10 cellular contexts compared by ENCODE assay signal in genomic region chr12:69007858-69008314, GRCh38.
DNase-seq lines count a peak whose midpoint lies in the region; ATAC-seq and TF ChIP-seq lines count a peak whose summit lies in the region.
"Had no signal": no experiment of that assay in that cellular context is flagged by ENCODE, and none has a peak within 500 bp of the region (broad histone marks: within the 10 kb centered on the region; RNA-seq: fewer than 3 reads in every experiment).

No MANE protein-coding gene starts in this region.

- ATAC-seq in HG02870 (IDR thresholded peaks at IDR 0.05; ENCODE audit: unreplicated experiment) (no peak), GM18511 (IDR thresholded peaks at IDR 0.05; ENCODE audit: unreplicated experiment) (no peak)

- no peak for TF ChIP-seq POLR2A in esophagus squamous epithelium (IDR thresholded peaks at IDR 0.05)
- no peak for TF ChIP-seq POLR2A in ovary (IDR thresholded peaks at IDR 0.05)

- no peaks in the 10 kb centered on the region for H3K36me3 ChIP-seq in HUES48 (ENCODE audit: control insufficient read depth, insufficient read depth, low read length)
- H3K36me3 ChIP-seq in esophagus squamous epithelium = no peaks in the 10 kb centered on the region
- no peaks in the 10 kb centered on the region for H3K36me3 ChIP-seq in ovary
- H3K36me3 ChIP-seq: heart right ventricle had no signal

- peak overlapping the region; percentile 91 for H3K27ac ChIP-seq in HUES48 (ENCODE audit: low read depth, low read length)
- H3K27ac ChIP-seq in esophagus squamous epithelium = peak overlapping the region; percentile 43 to 79 (median 70)
- peak overlapping the region in 1 of 2 donors; percentile 28 for H3K27ac ChIP-seq in ovary

- H3K4me3 ChIP-seq in HUES48 (ENCODE audit: low read depth, low read length) = peak overlapping the region; percentile 24
- peak overlapping the region in 2 of 4 donors; percentile 2 to 28 for H3K4me3 ChIP-seq in esophagus squamous epithelium
- H3K4me3 ChIP-seq in skeletal muscle cell (ENCODE audit: low read depth, low read length) = peak overlapping the region; percentile 39
- H3K4me3 ChIP-seq in ovary = no peak overlapping the region

- H3K27me3 ChIP-seq in HUES48 (ENCODE audit: control insufficient read depth, insufficient read depth, low read length) (no peaks in the 10 kb centered on the region), esophagus squamous epithelium (no peaks in the 10 kb centered on the region), ovary (no peaks in the 10 kb centered on the region)
- H3K27me3 ChIP-seq: heart right ventricle had no signal

- no peak overlapping the region for H3K9ac ChIP-seq in HUES48 (ENCODE audit: low read depth, low read length)

- DNase-seq in NCI-H748 (lab: John Stamatoyannopoulos, UW; ENCODE audit: unreplicated experiment) (peak; percentile 61), esophagus squamous epithelium (lab: John Stamatoyannopoulos, UW) (no peak), skeletal muscle cell (ENCODE audit: low read depth) (no peak), ovary (no peak)
- DNase-seq in activated CD8-positive, alpha-beta memory T cell treated with anti-CD3 and anti-CD28 coated beads, Interleukin-2, amount 50 U/mL, for 48 hours = no peak
- DNase-seq: aorta, heart right ventricle had no signal

- H3K9me3 ChIP-seq in HUES48 (ENCODE audit: control insufficient read depth, insufficient read depth, low read length) (no peaks in the 10 kb centered on the region), esophagus squamous epithelium (no peaks in the 10 kb centered on the region), ovary (no peaks in the 10 kb centered on the region)
- H3K9me3 ChIP-seq: heart right ventricle had no signal

- intact Hi-C loops in esophagus squamous epithelium (cut with DNase I) (no loop called here), ovary (cut with DNase I) (no loop called here)

- TF ChIP-seq EP300 in ovary (IDR thresholded peaks at IDR 0.05) = no peak

- TF ChIP-seq CTCF in esophagus squamous epithelium (IDR thresholded peaks at IDR 0.05) (no peak), ovary (IDR thresholded peaks at IDR 0.05) (no peak)

- WGBS in esophagus squamous epithelium, 2 donors = 34 to 39% methylated on average over 3 of the region's 3 CpGs
- 27 to 44% (median 32%) methylated on average over 3 of the region's 3 CpGs for WGBS in ovary, 3 donors

- peaks cover 28% of the 10 kb centered on the region for H3K4me1 ChIP-seq in HUES48 (ENCODE audit: control insufficient read depth, insufficient read depth, low read length)
- H3K4me1 ChIP-seq in esophagus squamous epithelium = peaks cover 0 to 29% (median 20%) of the 10 kb centered on the region in 3 donors
- peaks cover 2% of the 10 kb centered on the region for H3K4me1 ChIP-seq in ovary (ENCODE audit: insufficient read depth)
